In the genomic region with DNA sequence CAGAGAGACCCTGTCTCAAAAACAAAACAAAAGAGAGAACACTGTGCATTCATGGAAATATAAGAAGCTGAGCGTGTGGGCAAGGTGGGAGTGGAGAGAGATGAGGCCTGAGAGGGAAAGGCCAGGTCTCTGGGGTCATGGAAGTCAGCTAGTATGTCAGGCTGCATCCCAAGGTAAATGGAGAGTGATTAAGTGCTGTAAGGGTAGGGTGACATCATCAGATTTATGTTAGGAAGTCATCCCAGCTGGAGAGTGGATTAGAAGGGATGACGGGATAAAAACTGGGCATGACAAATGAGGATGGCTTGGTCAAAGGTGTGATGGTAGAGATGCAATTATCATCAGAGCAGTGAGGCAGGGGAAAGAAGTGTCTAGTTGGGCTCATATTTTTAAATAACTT, we compare ENCODE assay signal across 1 cellular context.
TF ChIP-seq lines count a peak whose summit lies in the region.

No MANE protein-coding gene starts in this region.

TF ChIP-seq in HepG2, 621 proteins besides CTCF, POLR2A, EP300 and RAD21:
- TF ChIP-seq ZHX1 (CRISPR knock-in tag; IDR thresholded peaks at IDR 0.05; ENCODE audit: low read depth) (no peak), SMARCE1 (IDR thresholded peaks at IDR 0.05; ENCODE audit: borderline replicate concordance) (no peak), TIGD3 (CRISPR knock-in tag; IDR thresholded peaks at IDR 0.05; ENCODE audit: borderline replicate concordance) (no peak), ZNF75D (CRISPR knock-in tag; IDR thresholded peaks at IDR 0.05; ENCODE audit: borderline replicate concordance) (no peak), CREB1 (IDR thresholded peaks at IDR 0.05) (peak; percentile 64), CREB1 (CRISPR knock-in tag; IDR thresholded peaks at IDR 0.05) (no peak), ATF7 (IDR thresholded peaks at IDR 0.05) (peak; percentile 70), ATF7 (CRISPR knock-in tag; IDR thresholded peaks at IDR 0.05) (no peak)
